In genomic region chr5:159713254-159713653, GRCh38 we compare ENCODE assay signal across 23 cellular contexts.
"Had no signal": no experiment of that assay in that cellular context is flagged by ENCODE, and none has a peak within 500 bp of the region (broad histone marks: within the 10 kb centered on the region; RNA-seq: fewer than 3 reads in every experiment).

No MANE protein-coding gene starts in this region.

- H3K27ac ChIP-seq: KMS-11, SJSA1, SK-N-MC had no signal

- H3K36me3 ChIP-seq: MG63, SJSA1 had no signal

- H3K4me3 ChIP-seq: MG63, SJSA1, SK-N-MC had no signal

- ATAC-seq: HepG2 had no signal

- H3K9me3 ChIP-seq: SJSA1 had no signal

- DNase-seq: Kasumi-1, MG63, NCI-H1092, NCI-H1105 treated with DMSO at 0.1 percent for 48 hours, NCI-H1417 treated with DMSO at 0.1 percent for 48 hours, NCI-H146, NCI-H187, NCI-H2029, NCI-H2081 treated with DMSO at 0.1 percent for 48 hours, NCI-H2171, NCI-H226, NCI-H446, NCI-H510A, NCI-H524 treated with DMSO at 0.1 percent for 48 hours, NCI-H69, NCI-H774, Right ventricle myocardium superior, RPMI8226, SIG-M5 had no signal
